Comparison of ENCODE assay signal across 8 cellular contexts in genomic region chr1:226995064-226995965, GRCh38. TPM values are rescaled to one million over a fixed set of nuclear protein-coding genes. Genes with fewer than 3 reads are reported as not detected.
DNase-seq lines count a peak whose midpoint lies in the region; ATAC-seq lines count a peak whose summit lies in the region.
"Had no signal": no experiment of that assay in that cellular context is flagged by ENCODE, and none has a peak within 500 bp of the region (broad histone marks: within the 10 kb centered on the region; RNA-seq: fewer than 3 reads in every experiment).

No MANE protein-coding gene starts in this region.

- in situ Hi-C loops in ACHN (cut with HindIII; ENCODE audit: low pct_ligation_motif_present, low pct_unique_long_range_greater_than_20kb, low sequenced_read_pairs) = no loop called here

- ATAC-seq in GM18873 (IDR thresholded peaks at IDR 0.05; ENCODE audit: low FRiP score, unreplicated experiment) = peak; percentile 97
- ATAC-seq in GM21529 (IDR thresholded peaks at IDR 0.05; ENCODE audit: unreplicated experiment) = peak; percentile 97
- peak; percentile 88 for ATAC-seq in HG03159 (IDR thresholded peaks at IDR 0.05; ENCODE audit: unreplicated experiment)

- DNase-seq in pons (ENCODE audit: low spot score) = peak; percentile 7
- DNase-seq in ACHN = no peak
- no peak for DNase-seq in dermis blood vessel endothelial cell
- DNase-seq in NCI-H2029 (lab: John Stamatoyannopoulos, UW) = no peak
- DNase-seq: stimulated activated CD4-positive, alpha-beta T cell treated with anti-CD3 and anti-CD28 coated beads, Interleukin-4, amount 100 ng/mL, for 1 hour had no signal

RNA-seq across cellular contexts. Expression of gene COQ8A, which starts 55.2 kb away (rescaled TPM):
- total RNA-seq in dermis blood vessel endothelial cell = 25.7 and 37.4 TPM in 2 replicates
